Comparison of ENCODE assay signal across 7 cellular contexts in the genomic region with DNA sequence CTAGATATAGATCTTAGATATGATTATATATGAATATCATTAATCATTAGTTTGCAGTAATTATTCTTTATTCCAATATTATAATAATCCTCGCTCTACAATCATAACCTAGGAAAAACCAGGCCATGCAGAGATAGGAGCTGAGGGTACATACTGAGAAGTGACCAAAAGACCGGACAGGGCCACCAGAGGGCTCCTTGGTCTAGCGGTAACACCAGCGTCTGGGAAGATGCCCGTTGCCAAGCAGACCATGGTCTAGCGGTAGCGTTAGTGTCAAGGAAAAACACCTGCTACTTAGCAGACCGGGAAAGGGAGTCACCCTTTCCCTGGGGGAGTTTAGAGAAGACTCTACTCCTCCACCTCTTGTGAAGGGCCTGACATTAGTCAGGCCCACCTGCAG. TPM values are rescaled to one million over a fixed set of nuclear protein-coding genes. Genes with fewer than 3 reads are reported as not detected.
DNase-seq lines count a peak whose midpoint lies in the region; ATAC-seq, FAIRE-seq and TF ChIP-seq lines count a peak whose summit lies in the region.
"Not testable (repeated sequence)": the region's sequence is repeated elsewhere in the genome, so short reads cannot be mapped to it uniquely, and the experiment has no call there.

No MANE protein-coding gene starts in this region.

- not testable (repeated sequence) for BruUV-seq in K562 (replicated peaks; lab: Mats Ljungman, UMichigan)

- ATAC-seq in GM23338; K562; stimulated activated effector memory CD8-positive, alpha-beta T cell treated with anti-CD3 and anti-CD28 coated beads, Interleukin-12 subunit alpha, Interleukin-12 subunit beta, amount 100 ng/mL, for 72 hours: not testable (repeated sequence)

- TF ChIP-seq CTCF in BE2C (IDR thresholded peaks at IDR 0.05; ENCODE audit: low read depth, low read length); choroid plexus epithelial cell (conservative IDR thresholded peaks at IDR 0.05; ENCODE audit: low read depth, low read length); kidney (IDR thresholded peaks at IDR 0.05; ENCODE audit: borderline replicate concordance, extremely low read depth, insufficient read depth): not testable (repeated sequence)
- TF ChIP-seq CTCF in GM23338 (conservative IDR thresholded peaks at IDR 0.05; ENCODE audit: low read depth in 2 of 2) (peak; percentile 7 to 31; a peak in 2 of 4 replicates), SK-N-SH (IDR thresholded peaks at IDR 0.05) (peak; percentile 12; the same call in 1 of the 2 replicates), K562 (IDR thresholded peaks at IDR 0.05 in 2 of 3, conservative IDR thresholded peaks at IDR 0.05 in 1 of 3; ENCODE audit: insufficient read depth in 2 of 3, low read depth in 1 of 3, low read length in 3 of 3) (0 out of 6 replicates have a peak, but pooled peaks of 1 of the 3 experiments have one; percentile 5)

- H3F3A ChIP-seq in GM23338 (replicated peaks; ENCODE audit: low read depth); SK-N-SH (replicated peaks; ENCODE audit: insufficient read depth): not testable (repeated sequence)

- not testable (repeated sequence) for FAIRE-seq in K562 (lab: Jason Lieb, UNC); kidney (lab: Jason Lieb, UNC)

- H3K9me3 Mint-ChIP-seq in GM23338; stimulated activated effector memory CD8-positive, alpha-beta T cell treated with anti-CD3 and anti-CD28 coated beads, Interleukin-12 subunit alpha, Interleukin-12 subunit beta, amount 100 ng/mL, for 72 hours: not testable (repeated sequence)

- H2AFZ ChIP-seq in GM23338; SK-N-SH (ENCODE audit: low read depth); K562 (ENCODE audit: low read depth, low read length): not testable (repeated sequence)

- peaks cover 20% of the 10 kb centered on the region for H3K36me3 Mint-ChIP-seq in GM23338 (ENCODE audit: low read depth)
- H3K36me3 Mint-ChIP-seq in stimulated activated effector memory CD8-positive, alpha-beta T cell treated with anti-CD3 and anti-CD28 coated beads, Interleukin-12 subunit alpha, Interleukin-12 subunit beta, amount 100 ng/mL, for 72 hours: peaks cover 90% of the 10 kb centered on the region

- not testable (repeated sequence) for H3K4me3 Mint-ChIP-seq in GM23338; stimulated activated effector memory CD8-positive, alpha-beta T cell treated with anti-CD3 and anti-CD28 coated beads, Interleukin-12 subunit alpha, Interleukin-12 subunit beta, amount 100 ng/mL, for 72 hours

- in situ Hi-C loops in K562 (cut with MboI): not testable (repeated sequence)

- WGBS in SK-N-SH (ENCODE audit: low lambda C conversion rate): 93% methylated on average over 7 of the region's 8 CpGs
- 94% methylated on average over 8 of the region's 8 CpGs for WGBS in K562 (ENCODE audit: insufficient coverage, low coverage, missing lambda C conversion rate)

- CTCF ChIA-PET in SK-N-SH (lab: Yijun Ruan, JAX): interaction anchor here (1.0 to 1.2 kb wide), 3 partner anchors 27 to 50 kb away, joined by 3 read pairs; a partner anchor contains a TSS
- CTCF ChIA-PET in K562 (lab: Yijun Ruan, JAX; ENCODE audit: low intra/inter-chr PET ratio): not testable (repeated sequence)

- not testable (repeated sequence) for H3K9me1 ChIP-seq in K562 (ENCODE audit: control insufficient read depth, insufficient read depth, low read length)

- not testable (repeated sequence) for H3K27ac Mint-ChIP-seq in GM23338
- H3K27ac Mint-ChIP-seq in stimulated activated effector memory CD8-positive, alpha-beta T cell treated with anti-CD3 and anti-CD28 coated beads, Interleukin-12 subunit alpha, Interleukin-12 subunit beta, amount 100 ng/mL, for 72 hours: peak overlapping the region; percentile 58

- TF ChIP-seq POLR2A in K562 (conservative IDR thresholded peaks at IDR 0.05): not testable (repeated sequence)

- not testable (repeated sequence) for TF ChIP-seq EP300 in SK-N-SH (IDR thresholded peaks at IDR 0.05; ENCODE audit: borderline replicate concordance in 1 of 2, low read depth in 1 of 2, low read length in 1 of 2); K562 (IDR thresholded peaks at IDR 0.05; ENCODE audit: low read length)

- DNase-seq in BE2C: peak; percentile 7
- DNase-seq in GM23338 (ENCODE audit: low spot score): peak; percentile 12
- not testable (repeated sequence) for DNase-seq in SK-N-SH; K562 (ENCODE audit: extremely low read depth in 1 of 4, low spot score in 3 of 4); stimulated activated effector memory CD8-positive, alpha-beta T cell treated with anti-CD3 and anti-CD28 coated beads, Interleukin-12 subunit alpha, Interleukin-12 subunit beta, amount 100 ng/mL, for 72 hours (ENCODE audit: low spot score in 2 of 2)
- DNase-seq in choroid plexus epithelial cell (ENCODE audit: low read depth): peak; percentile 14
- peak; percentile 15 for DNase-seq in kidney

- H3K79me2 ChIP-seq in GM23338 (replicated peaks; ENCODE audit: insufficient read depth); SK-N-SH (ENCODE audit: insufficient read depth); K562 (ENCODE audit: control insufficient read depth, insufficient read depth, low read length): not testable (repeated sequence)

- H3K4me1 Mint-ChIP-seq in GM23338; stimulated activated effector memory CD8-positive, alpha-beta T cell treated with anti-CD3 and anti-CD28 coated beads, Interleukin-12 subunit alpha, Interleukin-12 subunit beta, amount 100 ng/mL, for 72 hours: not testable (repeated sequence)

- H3K4me1 ChIP-seq in BE2C; GM23338 (ENCODE audit: insufficient read depth); SK-N-SH (ENCODE audit: control insufficient read depth in 1 of 2, insufficient read depth in 2 of 2, low read depth in 1 of 2, low read length in 1 of 2); K562 (replicated peaks in 1 of 2; ENCODE audit: control insufficient read depth in 2 of 2, insufficient read depth in 2 of 2, low read length in 2 of 2); kidney (ENCODE audit: control insufficient read depth in 1 of 2, insufficient read depth in 1 of 2, low read depth in 1 of 2, low read length in 2 of 2): not testable (repeated sequence)

- not testable (repeated sequence) for H3K9me3 ChIP-seq in BE2C; SK-N-SH; K562 (replicated peaks; ENCODE audit: control insufficient read depth, insufficient read depth, low read depth, low read length); kidney (ENCODE audit: control insufficient read depth in 1 of 2, low read length in 2 of 2)

- H4K20me1 ChIP-seq in GM23338 (replicated peaks; ENCODE audit: insufficient read depth); SK-N-SH (ENCODE audit: insufficient read depth); K562 (replicated peaks; ENCODE audit: control insufficient read depth, insufficient read depth, low read length): not testable (repeated sequence)

- H3K4me3 ChIP-seq in BE2C (ENCODE audit: low read depth, low read length); GM23338; SK-N-SH (ENCODE audit: low read depth in 2 of 2, low read length in 1 of 2); K562; choroid plexus epithelial cell (ENCODE audit: low read depth, low read length); kidney (ENCODE audit: low read length in 2 of 2): not testable (repeated sequence)

- H3K27ac ChIP-seq in GM23338 (ENCODE audit: low read depth); SK-N-SH (ENCODE audit: low read depth in 2 of 2, low read length in 1 of 2); K562 (ENCODE audit: extremely low read depth, low read depth, low read length); kidney (ENCODE audit: low read depth in 2 of 2, low read length in 2 of 2): not testable (repeated sequence)

- H3K27me3 ChIP-seq in BE2C; GM23338 (ENCODE audit: insufficient read depth); SK-N-SH (ENCODE audit: insufficient read depth); K562 (ENCODE audit: control insufficient read depth in 2 of 2, insufficient read depth in 2 of 2, low read length in 2 of 2): not testable (repeated sequence)

- H3K27me3 Mint-ChIP-seq in GM23338 (ENCODE audit: insufficient read depth, low read depth, poor library complexity): not testable (repeated sequence)

- H3K4me2 ChIP-seq in GM23338; SK-N-SH; K562 (ENCODE audit: insufficient read depth, low read length): not testable (repeated sequence)

- H3K36me3 ChIP-seq in BE2C; GM23338 (ENCODE audit: insufficient read depth): not testable (repeated sequence)
- H3K36me3 ChIP-seq in SK-N-SH (replicated peaks in 1 of 2; ENCODE audit: control insufficient read depth in 1 of 2, insufficient read depth in 2 of 2, low read length in 1 of 2) (peaks cover 43 to 47% of the 10 kb centered on the region in 2 experiments), K562 (ENCODE audit: control insufficient read depth, insufficient read depth, low read length) (peaks cover 43% of the 10 kb centered on the region; the same call in 1 of the 3 replicates), kidney (ENCODE audit: control insufficient read depth in 1 of 2, insufficient read depth in 2 of 2, low read length in 2 of 2) (peaks cover 5 to 24% of the 10 kb centered on the region in 2 donors)

- TF ChIP-seq RAD21 in SK-N-SH (IDR thresholded peaks at IDR 0.05; ENCODE audit: low read length); K562 (CRISPR knock-in tag; conservative IDR thresholded peaks at IDR 0.05 in 1 of 2, IDR thresholded peaks at IDR 0.05 in 1 of 2): not testable (repeated sequence)

- intact Hi-C loops in K562 (cut with micrococcal nuclease); kidney (cut with DNase I): not testable (repeated sequence)

- H3K9ac ChIP-seq in SK-N-SH; K562 (ENCODE audit: insufficient read depth in 1 of 2, low read depth in 2 of 2, low read length in 2 of 2); kidney (ENCODE audit: low read length in 2 of 2): not testable (repeated sequence)

- not testable (repeated sequence) for H3K9me2 ChIP-seq in GM23338 (ENCODE audit: insufficient read depth); SK-N-SH

- POLR2A ChIA-PET in SK-N-SH (lab: Yijun Ruan, JAX); K562 (lab: Yijun Ruan, JAX): not testable (repeated sequence)

RNA-seq across cellular contexts. Expression of a gene that starts 48.4 kb away (rescaled TPM):
- 25.1 TPM for polyA plus RNA-seq in BE2C (2012; ENCODE audit: insufficient read depth, insufficient read length, low read depth)
- 48.5 and 56.6 TPM in 2 replicates for total RNA-seq in GM23338 (2014; rRNA removed; shearing (Covaris generic))
- polyA plus RNA-seq in GM23338 (2016; fragmentation: Nextera tagmentation; extraction: Ambion mirVana) (21.8 and 25.6 TPM in 2 replicates), SK-N-SH (2012; rRNA removed) (9.3 and 11.0 TPM in 2 replicates), K562 (2011; rRNA removed) (31.1 and 41.9 TPM in 2 replicates), K562 (2014; fragmentation: Illumina TruSeq; extraction: Trizol) (45.0 and 48.2 TPM in 2 replicates), K562 (2014; fragmentation: Nextera tagmentation; extraction: Ambion mirVana) (10 to 100 TPM; 13.2 to 15.7 TPM), K562 (2014; rRNA removed) (35.2 and 35.6 TPM in 2 replicates), kidney (ENCODE audit: insufficient read depth, low read depth, low replicate concordance) (24.0 TPM)
- 12.1 and 14.0 TPM in 2 replicates for polyA plus RNA-seq in SK-N-SH (2012; cell fraction: cytosol; rRNA removed)
- 12.4 and 13.3 TPM in 2 replicates for polyA plus RNA-seq in SK-N-SH (2012; cell fraction: nucleus; rRNA removed)
- total RNA-seq in K562 (2011; cell fraction: chromatin; rRNA removed; ENCODE audit: low replicate concordance): 40.4 and 120 TPM in 2 replicates
- 17.2 and 19.1 TPM in 2 replicates for total RNA-seq in K562 (2011; cell fraction: nucleolus; rRNA removed)
- total RNA-seq in K562 (2011; cell fraction: nucleoplasm; rRNA removed): 40.8 and 59.5 TPM in 2 replicates
- total RNA-seq in K562 (2014; rRNA removed) (35.3 and 43.5 TPM in 2 replicates), K562 (2014; rRNA removed; fragmentation: Illumina TruSeq; extraction: Trizol) (51.6 and 57.3 TPM in 2 replicates), K562 (2015; rRNA removed; fragmentation: Illumina TruSeq; extraction: Trizol) (50.3 and 59.2 TPM in 2 replicates), K562 (2021) (43.6 and 50.1 TPM in 2 replicates), kidney (66.0 TPM)
- 10.5 and 16.0 TPM in 2 replicates for polyA plus RNA-seq in K562 (2011; cell fraction: cytosol; rRNA removed)
- polyA plus RNA-seq in K562 (2011; cell fraction: nucleus; rRNA removed): 16.6 and 21.7 TPM in 2 replicates
- 32.9 and 35.6 TPM in 2 replicates for polyA plus RNA-seq in K562 (2012)
- 51.3 and 56.4 TPM in 2 replicates for polyA minus RNA-seq in K562 (2011; rRNA and poly(A)+ RNA removed)
- polyA minus RNA-seq in K562 (2011; cell fraction: cytosol; rRNA and poly(A)+ RNA removed): 22.6 and 27.6 TPM in 2 replicates
- polyA minus RNA-seq in K562 (2011; cell fraction: nucleus; rRNA and poly(A)+ RNA removed): 23.6 and 43.3 TPM in 2 replicates

RNA-seq across cellular contexts. Expression of a gene that starts 49.5 kb away (rescaled TPM):
- 11.2 TPM for polyA plus RNA-seq in BE2C (2012; ENCODE audit: insufficient read depth, insufficient read length, low read depth)
- 8.0 and 19.7 TPM in 2 replicates for total RNA-seq in GM23338 (2014; rRNA removed; shearing (Covaris generic))
- polyA plus RNA-seq in GM23338 (2016; fragmentation: Nextera tagmentation; extraction: Ambion mirVana): 35.1 and 43.1 TPM in 2 replicates
- 13.5 and 18.7 TPM in 2 replicates for polyA plus RNA-seq in SK-N-SH (2012; rRNA removed)
- 23.3 and 32.9 TPM in 2 replicates for polyA plus RNA-seq in SK-N-SH (2012; cell fraction: cytosol; rRNA removed)
- 9.9 and 17.5 TPM in 2 replicates for polyA plus RNA-seq in SK-N-SH (2012; cell fraction: nucleus; rRNA removed)
- total RNA-seq in K562 (2011; cell fraction: chromatin; rRNA removed; ENCODE audit: low replicate concordance): 12.8 and 27.9 TPM in 2 replicates
- 6.6 and 9.0 TPM in 2 replicates for total RNA-seq in K562 (2011; cell fraction: nucleolus; rRNA removed)
- total RNA-seq in K562 (2011; cell fraction: nucleoplasm; rRNA removed): 16.8 and 26.4 TPM in 2 replicates
- 17.4 and 17.7 TPM in 2 replicates for total RNA-seq in K562 (2014; rRNA removed)
- total RNA-seq in K562 (2014; rRNA removed; fragmentation: Illumina TruSeq; extraction: Trizol): 30.8 and 42.9 TPM in 2 replicates
- total RNA-seq in K562 (2015; rRNA removed; fragmentation: Illumina TruSeq; extraction: Trizol): 27.4 and 35.2 TPM in 2 replicates
- total RNA-seq in K562 (2021): 23.1 and 23.5 TPM in 2 replicates
- polyA plus RNA-seq in K562 (2011; rRNA removed): 36.8 and 45.9 TPM in 2 replicates
- polyA plus RNA-seq in K562 (2011; cell fraction: cytosol; rRNA removed): 3.9 and 9.8 TPM in 2 replicates
- 9.4 and 14.2 TPM in 2 replicates for polyA plus RNA-seq in K562 (2011; cell fraction: nucleus; rRNA removed)
- polyA plus RNA-seq in K562 (2012): 33.9 and 54.4 TPM in 2 replicates
- polyA plus RNA-seq in K562 (2014; fragmentation: Illumina TruSeq; extraction: Trizol): 27.6 and 35.8 TPM in 2 replicates
- 10 to 100 TPM; 13.2 to 19.5 TPM for polyA plus RNA-seq in K562 (2014; fragmentation: Nextera tagmentation; extraction: Ambion mirVana)
- polyA plus RNA-seq in K562 (2014; rRNA removed): 30.2 and 31.3 TPM in 2 replicates
- 20.7 and 21.7 TPM in 2 replicates for polyA minus RNA-seq in K562 (2011; rRNA and poly(A)+ RNA removed)
- polyA minus RNA-seq in K562 (2011; cell fraction: cytosol; rRNA and poly(A)+ RNA removed): 6.5 and 8.4 TPM in 2 replicates
- polyA minus RNA-seq in K562 (2011; cell fraction: nucleus; rRNA and poly(A)+ RNA removed): 9.6 and 12.2 TPM in 2 replicates
- total RNA-seq in kidney: 54.1 TPM
- 103 TPM for polyA plus RNA-seq in kidney (ENCODE audit: insufficient read depth, low read depth, low replicate concordance)
